In genomic region chr1:60114735-60115318, GRCh38 we compare ENCODE assay signal across 21 cellular contexts. TPM values are rescaled to one million over a fixed set of nuclear protein-coding genes. Genes with fewer than 3 reads are reported as not detected.
DNase-seq lines count a peak whose midpoint lies in the region; ATAC-seq and TF ChIP-seq lines count a peak whose summit lies in the region.
"Had no signal": no experiment of that assay in that cellular context is flagged by ENCODE, and none has a peak within 500 bp of the region (broad histone marks: within the 10 kb centered on the region; RNA-seq: fewer than 3 reads in every experiment).

No MANE protein-coding gene starts in this region.

- no peaks in the 10 kb centered on the region for H3F3A ChIP-seq in neural cell (ENCODE audit: insufficient read depth, low read length, poor library complexity, severe bottlenecking)

- H3T11ph ChIP-seq in H9 (ENCODE audit: low read length), result no peak overlapping the region

- H3K9me3 ChIP-seq in H9 (ENCODE audit: control insufficient read depth, low read depth, low read length) (no peaks in the 10 kb centered on the region), neural cell (ENCODE audit: low read length) (peaks cover 4% of the 10 kb centered on the region)

- no peak overlapping the region for H3K4me3 ChIP-seq in epithelial cell of proximal tubule (ENCODE audit: low read depth, low read length)
- no peak overlapping the region for H3K4me3 ChIP-seq in neural cell (ENCODE audit: low read length)

- no peak overlapping the region for H3K14ac ChIP-seq in H9 (ENCODE audit: insufficient read depth, low read length)

- H3K79me2 ChIP-seq in H9 (ENCODE audit: insufficient read depth, low read length), result no peaks in the 10 kb centered on the region
- H3K79me2 ChIP-seq in neural cell (replicated peaks; ENCODE audit: insufficient read depth, low read length), result no peaks in the 10 kb centered on the region

- no peak overlapping the region for H2BK15ac ChIP-seq in H9 (ENCODE audit: low read depth, low read length)

- H3K23ac ChIP-seq in H9 (ENCODE audit: insufficient read length, low read depth, low read length), result no peak overlapping the region

- H3K4me2 ChIP-seq in H9 (ENCODE audit: insufficient read depth, insufficient read length, low read length), result no peak overlapping the region
- no peak overlapping the region for H3K4me2 ChIP-seq in neural cell (ENCODE audit: low read length)

- H3K36me3 ChIP-seq in neural cell (ENCODE audit: insufficient read depth, low read length), result no peaks in the 10 kb centered on the region

- H4K20me1 ChIP-seq in H9 (ENCODE audit: control insufficient read depth, insufficient read depth, insufficient read length) (no peaks in the 10 kb centered on the region), neural cell (ENCODE audit: insufficient read depth) (no peaks in the 10 kb centered on the region)

- ATAC-seq in HG03354 (IDR thresholded peaks at IDR 0.05; ENCODE audit: poor library complexity, severe bottlenecking, unreplicated experiment), result no peak
- ATAC-seq in GM21723 (IDR thresholded peaks at IDR 0.05; ENCODE audit: unreplicated experiment), result no peak
- ATAC-seq: HCT116, Panc1, Right ventricle myocardium inferior had no signal

- H3K56ac ChIP-seq in H9 (ENCODE audit: insufficient read length, low read depth, low read length), result no peak overlapping the region

- H4K91ac ChIP-seq in H9 (ENCODE audit: insufficient read length, low read depth, low read length), result no peak overlapping the region

- H2AK5ac ChIP-seq in H9 (ENCODE audit: insufficient read length, low read length), result no peak overlapping the region

- H2AFZ ChIP-seq in H9 (ENCODE audit: low read length) (no peak overlapping the region), neural cell (ENCODE audit: low read depth, low read length) (no peak overlapping the region)

- H3K23me2 ChIP-seq in H9 (ENCODE audit: insufficient read length, low read depth, low read length, poor library complexity, severe bottlenecking), result no peaks in the 10 kb centered on the region

- TF ChIP-seq RAD21 in neural cell (conservative IDR thresholded peaks at IDR 0.05), result no peak

- H3K9ac ChIP-seq in H9 (ENCODE audit: extremely low read depth, insufficient read length, low read length) (no peak overlapping the region), neural cell (ENCODE audit: low read length) (no peak overlapping the region)

- no peak overlapping the region; a peak in 1 of 5 replicates for H3K4me3 Mint-ChIP-seq in H9
- H3K4me3 Mint-ChIP-seq: IgD-negative memory B cell had no signal

- H2BK20ac ChIP-seq in H9 (ENCODE audit: low read depth, low read length, poor library complexity, severe bottlenecking), result no peak overlapping the region

- H3K9me2 ChIP-seq in neural cell (ENCODE audit: insufficient read depth, low read length), result no peaks in the 10 kb centered on the region

- no peak overlapping the region for H4K5ac ChIP-seq in H9 (ENCODE audit: insufficient read length, low read depth, low read length)

- peak; percentile 28 for DNase-seq in H9
- no peak for DNase-seq in epithelial cell of proximal tubule (ENCODE audit: low read depth)
- no peak for DNase-seq in NCI-H2227 treated with DMSO at 0.1 percent for 48 hours (lab: John Stamatoyannopoulos, UW)
- no peak for DNase-seq in SHP77 (lab: John Stamatoyannopoulos, UW)
- DNase-seq: DMS79 treated with DMSO at 0.1 percent for 48 hours, Karpas-422, NCI-H1417 treated with DMSO at 0.1 percent for 48 hours, NCI-H187 treated with DMSO at 0.1 percent for 48 hours, NCI-H226, NCI-H524 had no signal

- no peak overlapping the region for H4K8ac ChIP-seq in H9 (replicated peaks; ENCODE audit: insufficient read length, low read depth, low read length)

- WGBS in H9 (ENCODE audit: extremely low coverage, insufficient read length, low lambda C conversion rate), result no CpG with 5 or more reads among the region's 7 CpGs

- no peak overlapping the region for H2BK12ac ChIP-seq in H9 (ENCODE audit: insufficient read length, low read depth, low read length)

- peak; percentile 26; the same call in 1 of the 3 replicates for TF ChIP-seq CTCF in H9 (conservative IDR thresholded peaks at IDR 0.05)
- TF ChIP-seq CTCF in epithelial cell of proximal tubule (conservative IDR thresholded peaks at IDR 0.05; ENCODE audit: low read depth, low read length), result peak; percentile 11
- TF ChIP-seq CTCF in neural cell (IDR thresholded peaks at IDR 0.05; ENCODE audit: poor library complexity, severe bottlenecking), result no peak

- no peaks in the 10 kb centered on the region; a peak in 1 of 5 replicates for H3K9me3 Mint-ChIP-seq in H9

- TF ChIP-seq EP300 in neural cell (conservative IDR thresholded peaks at IDR 0.05; ENCODE audit: poor library complexity, severe bottlenecking), result peak; percentile 62

- no peaks in the 10 kb centered on the region for H3K36me3 Mint-ChIP-seq in H9 (ENCODE audit: insufficient read depth in 1 of 3, low read depth in 3 of 3)
- H3K36me3 Mint-ChIP-seq: IgD-negative memory B cell had no signal

- no peak overlapping the region for H2BK120ac ChIP-seq in H9 (ENCODE audit: low read depth, low read length, poor library complexity, severe bottlenecking)

- H3K4ac ChIP-seq in H9 (ENCODE audit: low read depth, low read length), result no peak overlapping the region

- H3K79me1 ChIP-seq in H9 (ENCODE audit: insufficient read depth, low read depth, low read length, poor library complexity, severe bottlenecking), result no peaks in the 10 kb centered on the region

- peaks cover 7 to 9% of the 10 kb centered on the region in 2 experiments for H3K4me1 Mint-ChIP-seq in H9
- H3K4me1 Mint-ChIP-seq: IgD-negative memory B cell had no signal

- H3K27ac Mint-ChIP-seq in H9, result peak overlapping the region in 2 of 3 experiments; percentile 75 to 86; a peak in 5 of 7 replicates
- H3K27ac Mint-ChIP-seq: IgD-negative memory B cell had no signal

- no peak overlapping the region for H3K18ac ChIP-seq in H9 (ENCODE audit: insufficient read length, low read depth, low read length)

- H3K27ac ChIP-seq in H9 (ENCODE audit: insufficient read length, low read depth, low read length), result no peak overlapping the region
- H3K27ac ChIP-seq in neural cell (ENCODE audit: low read length), result no peak overlapping the region
- H3K27ac ChIP-seq: C4-2B had no signal

- H3K4me1 ChIP-seq in H9 (ENCODE audit: insufficient read depth, low read length), result no peaks in the 10 kb centered on the region

- no peaks in the 10 kb centered on the region for H3K27me3 Mint-ChIP-seq in H9 (ENCODE audit: low read depth)
- H3K27me3 Mint-ChIP-seq: IgD-negative memory B cell had no signal

- no peak overlapping the region for H2BK5ac ChIP-seq in H9 (ENCODE audit: insufficient read length, low read length)

- H3K27me3 ChIP-seq in H9 (ENCODE audit: insufficient read depth, low read length), result no peaks in the 10 kb centered on the region
- no peaks in the 10 kb centered on the region for H3K27me3 ChIP-seq in neural cell (ENCODE audit: insufficient read depth, low read depth, low read length)

TF ChIP-seq in neural cell, 6 proteins besides CTCF, POLR2A, EP300 and RAD21:
- TF ChIP-seq MXI1 (conservative IDR thresholded peaks at IDR 0.05; ENCODE audit: poor library complexity, severe bottlenecking), result no peak
- TF ChIP-seq POLR2AphosphoS5 (IDR thresholded peaks at IDR 0.05), result peak; percentile 74

RNA-seq across cellular contexts. Expression of gene C1orf87, which starts 41.3 kb away (rescaled TPM):
- total RNA-seq in H9 (2021), result 0.15 and 0.33 TPM in 2 replicates
- 0.17 TPM in 1 of 2 replicates, not detected in the other for total RNA-seq in epithelial cell of proximal tubule
- not detected in 2 replicates for polyA plus RNA-seq in neural cell
- polyA minus RNA-seq in neural cell, result not detected in 2 replicates
- total RNA-seq: A673, G401, MCF 10A, Right ventricle myocardium inferior had no signal
- polyA plus RNA-seq: IgD-negative memory B cell had no signal
